Comparison of ENCODE assay signal across 16 cellular contexts in genomic region chr3:170910542-170910941, GRCh38.
"Had no signal": no experiment of that assay in that cellular context is flagged by ENCODE, and none has a peak within 500 bp of the region (broad histone marks: within the 10 kb centered on the region; RNA-seq: fewer than 3 reads in every experiment).

No MANE protein-coding gene starts in this region.

- H3K9me3 ChIP-seq: ovary had no signal

- H3K4me2 ChIP-seq: neural progenitor cell had no signal

- DNase-seq: activated naive CD4-positive, alpha-beta T cell treated with anti-CD3 and anti-CD28 coated beads for 36 hours; activated naive CD8-positive, alpha-beta T cell treated with anti-CD3 and anti-CD28 coated beads, Interleukin-2, amount 50 U/mL, for 24 hours; activated T-cell treated with anti-CD3 and anti-CD28 coated beads for 4 hours; dorsolateral prefrontal cortex; endodermal cell; hippocampal formation; ovary; stimulated activated CD4-positive, alpha-beta T cell treated with anti-CD3 and anti-CD28 coated beads, Interleukin-2, amount 100 ng/mL, for 24 hours; T-helper 9 cell; upper lobe of right lung had no signal

- H3K4me1 ChIP-seq: breast epithelium had no signal

- H3K36me3 ChIP-seq: ascending aorta, breast epithelium, ovary, thoracic aorta, upper lobe of right lung had no signal

- H2AFZ ChIP-seq: neural progenitor cell had no signal

- ATAC-seq: activated CD4-positive, CD25-positive, alpha-beta regulatory T cell treated with anti-CD3 and anti-CD28 coated beads, Interleukin-2, amount 50 U/mL, for 24 hours; activated naive CD8-positive, alpha-beta T cell treated with anti-CD3 and anti-CD28 coated beads, Interleukin-2, amount 50 U/mL, for 24 hours; activated T-helper 17 cell treated with anti-CD3 and anti-CD28 coated beads, Interleukin-2, amount 50 U/mL, for 72 hours; upper lobe of right lung had no signal

- H3K27me3 ChIP-seq: ascending aorta, breast epithelium, dorsolateral prefrontal cortex, ovary had no signal

- H3K27ac ChIP-seq: breast epithelium, dorsolateral prefrontal cortex, neural progenitor cell, ovary, thoracic aorta, upper lobe of right lung had no signal

- H3K4me3 ChIP-seq: ascending aorta, breast epithelium, dorsolateral prefrontal cortex, neural progenitor cell, ovary, thoracic aorta, upper lobe of right lung had no signal
